ENCODE assay signal across 8 cellular contexts in the genomic region with DNA sequence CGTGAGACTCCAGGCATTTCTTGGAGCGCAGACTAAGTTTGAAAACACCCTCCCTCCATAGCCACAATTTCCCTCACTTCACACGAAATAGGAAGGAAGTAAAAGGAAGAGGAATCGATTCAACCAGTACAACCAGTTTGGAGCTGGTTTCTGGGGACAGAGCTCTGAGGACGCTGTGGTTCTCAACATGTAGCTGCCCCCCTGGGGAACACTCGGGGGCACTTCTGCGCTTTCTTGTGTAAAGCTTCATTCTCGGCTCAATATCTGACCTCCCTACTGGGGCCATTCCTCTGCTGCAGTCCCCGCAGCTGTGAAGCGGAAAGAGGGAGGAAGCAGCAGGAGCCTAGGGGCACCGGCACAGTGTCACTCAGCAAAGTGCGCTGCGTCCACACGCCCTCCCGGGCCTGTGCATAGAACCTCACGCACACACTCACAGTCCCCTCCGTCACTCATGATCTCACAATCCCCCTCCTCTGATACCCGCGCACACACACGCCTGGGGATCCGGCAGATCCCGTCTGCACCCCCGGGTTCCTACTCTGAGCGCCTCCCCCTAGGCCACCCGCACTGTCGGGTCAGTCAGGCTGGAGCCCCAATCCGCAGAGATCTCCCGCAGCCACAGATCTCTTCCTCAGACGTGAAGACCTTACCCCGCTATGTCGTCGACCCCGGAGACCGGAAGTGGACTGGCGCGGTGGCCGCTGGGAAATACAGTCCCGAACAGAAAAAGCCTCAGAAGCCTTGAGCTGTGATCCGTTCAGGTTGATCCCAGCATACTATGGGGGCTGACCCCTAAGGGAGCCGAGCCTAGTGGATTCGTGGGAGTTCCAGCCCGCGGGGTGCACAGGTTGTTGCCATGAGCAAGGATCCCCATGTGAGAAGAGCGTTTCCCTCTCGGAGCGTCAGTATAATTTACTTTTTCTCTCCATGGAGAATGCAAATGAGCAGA. TPM values are rescaled to one million over a fixed set of nuclear protein-coding genes. Genes with fewer than 3 reads are reported as not detected.
DNase-seq lines count a peak whose midpoint lies in the region; ATAC-seq and TF ChIP-seq lines count a peak whose summit lies in the region.

ZNF780A (minus strand) TSS at position 688 of the 949 bp plus-strand sequence. CDS start 6,190 bp downstream, outside the sequence.

- H3K36me3 ChIP-seq in Peyer's patch (no peaks in the 10 kb centered on the region), esophagus muscularis mucosa (no peaks in the 10 kb centered on the region), mucosa of stomach (ENCODE audit: control insufficient read depth, insufficient read depth, low read length) (no peaks in the 10 kb centered on the region)

- peak; percentile 79 for DNase-seq in CMK (ENCODE audit: low read depth)
- peak; percentile 60 for DNase-seq in Jurkat, Clone E6-1 (ENCODE audit: low read depth, low spot score)
- peak; percentile 84 to 93 (median 84) for DNase-seq in Peyer's patch
- peak; percentile 83 to 84 for DNase-seq in activated T-cell treated with anti-CD3 and anti-CD28 coated beads, Interleukin-2, amount 50 U/mL, for 72 hours
- peak; percentile 94 for DNase-seq in esophagus muscularis mucosa (ENCODE audit: extremely low spot score)
- DNase-seq in stimulated activated CD8-positive, alpha-beta memory T cell treated with anti-CD3 and anti-CD28 coated beads, Interleukin-4, amount 100 ng/mL, for 48 hours, result peak; percentile 85

- peak; percentile 78 for ATAC-seq in GM21423 (IDR thresholded peaks at IDR 0.05; ENCODE audit: unreplicated experiment)
- peak; percentile 93 to 95 for ATAC-seq in activated T-cell treated with anti-CD3 and anti-CD28 coated beads, Interleukin-2, amount 50 U/mL, for 72 hours (replicated peaks in 1 of 2)

- peaks cover 10 to 13% of the 10 kb centered on the region in 2 donors for H3K36me3 Mint-ChIP-seq in activated T-cell treated with anti-CD3 and anti-CD28 coated beads, Interleukin-2, amount 50 U/mL, for 72 hours (ENCODE audit: insufficient read depth in 2 of 2)

- H3K4me1 ChIP-seq in Peyer's patch (peaks cover 0 to 18% (median 0%) of the 10 kb centered on the region in 4 donors), esophagus muscularis mucosa (peaks cover 11 to 28% (median 15%) of the 10 kb centered on the region in 4 donors), mucosa of stomach (ENCODE audit: control insufficient read depth, insufficient read depth, low read length) (no peaks in the 10 kb centered on the region)

- peak within 1 kb of the TSS; percentile 86 for H3K9ac ChIP-seq in mucosa of stomach (ENCODE audit: low read length)

- H3K27ac Mint-ChIP-seq in activated T-cell treated with anti-CD3 and anti-CD28 coated beads, Interleukin-2, amount 50 U/mL, for 72 hours, result peak within 1 kb of the TSS; percentile 100

- H3K27me3 ChIP-seq in Peyer's patch, result no peaks in the 10 kb centered on the region
- H3K27me3 ChIP-seq in esophagus muscularis mucosa, result peaks cover 0 to 8% (median 0%) of the 10 kb centered on the region in 4 donors
- peaks cover 5% of the 10 kb centered on the region for H3K27me3 ChIP-seq in mucosa of stomach (ENCODE audit: control insufficient read depth, insufficient read depth, low read length)

- peaks cover 0 to 6% of the 10 kb centered on the region in 2 donors for H3K9me3 Mint-ChIP-seq in activated T-cell treated with anti-CD3 and anti-CD28 coated beads, Interleukin-2, amount 50 U/mL, for 72 hours

- TF ChIP-seq POLR2A in Peyer's patch (IDR thresholded peaks at IDR 0.05) (peak in 1 of 2 donors; percentile 40), esophagus muscularis mucosa (IDR thresholded peaks at IDR 0.05; ENCODE audit: low read depth) (no peak)

- WGBS in esophagus muscularis mucosa, result under 1% methylated on average over 34 of the region's 46 CpGs

- H3K4me3 Mint-ChIP-seq in activated T-cell treated with anti-CD3 and anti-CD28 coated beads, Interleukin-2, amount 50 U/mL, for 72 hours, result peak within 1 kb of the TSS; percentile 99 to 100

- no peaks in the 10 kb centered on the region for H3K27me3 Mint-ChIP-seq in activated T-cell treated with anti-CD3 and anti-CD28 coated beads, Interleukin-2, amount 50 U/mL, for 72 hours (ENCODE audit: low read depth)

- H3K27ac ChIP-seq in Peyer's patch, result peak within 1 kb of the TSS; percentile 82 to 94 (median 87)
- peak within 1 kb of the TSS; percentile 90 to 93 (median 90) for H3K27ac ChIP-seq in esophagus muscularis mucosa (replicated peaks in 1 of 4)

- TF ChIP-seq EP300 in esophagus muscularis mucosa (IDR thresholded peaks at IDR 0.05), result no peak

- H3K4me1 Mint-ChIP-seq in activated T-cell treated with anti-CD3 and anti-CD28 coated beads, Interleukin-2, amount 50 U/mL, for 72 hours (ENCODE audit: low read depth), result peaks cover 36% of the 10 kb centered on the region

- peak within 1 kb of the TSS; percentile 85 for H3K4me3 ChIP-seq in Jurkat, Clone E6-1 (ENCODE audit: low read length)
- H3K4me3 ChIP-seq in Peyer's patch (peak within 1 kb of the TSS; percentile 61 to 94 (median 76)), esophagus muscularis mucosa (peak within 1 kb of the TSS; percentile 74 to 92 (median 88)), mucosa of stomach (ENCODE audit: low read length) (peak within 1 kb of the TSS; percentile 71)

- intact Hi-C loops in esophagus muscularis mucosa (cut with DNase I), result no loop called here

- H3K9me3 ChIP-seq in Peyer's patch, result no peaks in the 10 kb centered on the region
- no peaks in the 10 kb centered on the region for H3K9me3 ChIP-seq in esophagus muscularis mucosa
- H3K9me3 ChIP-seq in mucosa of stomach (ENCODE audit: control insufficient read depth, low read length), result no peaks in the 10 kb centered on the region

- no peak for TF ChIP-seq CTCF in Peyer's patch (IDR thresholded peaks at IDR 0.05)
- TF ChIP-seq CTCF in esophagus muscularis mucosa (IDR thresholded peaks at IDR 0.05), result peak in 1 of 3 experiments; percentile 5

RNA-seq across cellular contexts. Expression of gene ZNF780A, which starts in this region (rescaled TPM):
- polyA plus RNA-seq in Jurkat, Clone E6-1 (2012; ENCODE audit: insufficient read depth, insufficient read length), result 10.5 TPM
- total RNA-seq in Peyer's patch (10 to 100 TPM in 3 of 4 donors, 1 to 10 TPM in 1; 8.8 to 21.9 (median 15.5) TPM), esophagus muscularis mucosa (10 to 100 TPM; 10.6 to 19.1 (median 14.9) TPM)
- 10 to 100 TPM; 13.8 to 15.0 TPM for total RNA-seq in activated T-cell treated with anti-CD3 and anti-CD28 coated beads, Interleukin-2, amount 50 U/mL, for 72 hours

Comparison
In these comparisons a context has a peak if more than half of its experiments do, and no peak if none do; other contexts are left out.
1. Peak in every context shown above with its lines: DNase-seq, ATAC-seq, H3K4me3 ChIP-seq and H3K27ac ChIP-seq.